Comparison of ENCODE assay signal across 9 cellular contexts in the genomic region with DNA sequence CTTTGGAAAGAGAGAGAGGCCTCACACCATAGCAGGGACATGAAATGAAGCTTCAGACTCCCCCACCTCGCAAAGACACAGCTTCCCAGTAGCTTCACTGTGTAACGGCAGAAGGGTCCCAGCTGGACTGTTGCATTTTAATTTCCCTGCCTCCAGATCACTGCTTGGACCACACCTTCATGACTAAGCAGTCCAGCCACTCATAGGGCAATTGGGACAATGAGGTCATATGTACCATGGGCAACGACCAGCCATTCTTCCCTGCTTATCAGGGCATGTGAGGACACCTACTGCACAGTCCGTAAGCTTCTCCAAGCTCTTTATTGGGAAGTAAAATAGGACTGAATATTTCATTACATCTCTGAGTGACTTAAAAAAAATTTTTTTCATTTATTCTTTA.
DNase-seq lines count a peak whose midpoint lies in the region; ATAC-seq and TF ChIP-seq lines count a peak whose summit lies in the region.
"Had no signal": no experiment of that assay in that cellular context is flagged by ENCODE, and none has a peak within 500 bp of the region (broad histone marks: within the 10 kb centered on the region; RNA-seq: fewer than 3 reads in every experiment).

No MANE protein-coding gene starts in this region.

- TF ChIP-seq POLR2A in thyroid gland (IDR thresholded peaks at IDR 0.05), result no peak

- H3K4me3 ChIP-seq in mammary epithelial cell (replicated peaks in 1 of 3; ENCODE audit: insufficient read depth in 1 of 3, low read depth in 2 of 3, low read length in 3 of 3) (no peak overlapping the region), thyroid gland (replicated peaks in 1 of 3) (no peak overlapping the region)

- intact Hi-C loops in mammary epithelial cell (cut with micrococcal nuclease) (loop anchor here (5.0 to 10.0 kb wide), 2 partner anchors 72 to 226 kb away; no protein-coding TSS in a partner anchor), thyroid gland (cut with DNase I) (loop anchor here (10.0 kb wide), 1 partner anchor 376 kb away; no protein-coding TSS in a partner anchor)

- H3K9me3 ChIP-seq in mammary epithelial cell (replicated peaks; ENCODE audit: insufficient read depth, low read length) (no peaks in the 10 kb centered on the region), thyroid gland (no peaks in the 10 kb centered on the region)

- CTCF ChIA-PET in mammary epithelial cell (lab: Charles Lee; ENCODE audit: low non-redundant PET), result interaction anchor here (0.9 kb wide), 1 partner anchor 100 kb away, joined by 3 read pairs; no protein-coding TSS in a partner anchor

- dilution Hi-C loops in mammary epithelial cell (cut with HindIII; ENCODE audit: low sequenced_read_pairs), result loop anchor here (5.0 kb wide), 1 partner anchor 67 kb away; no protein-coding TSS in a partner anchor

- BruUV-seq in mammary epithelial cell (replicated peaks; lab: Mats Ljungman, UMichigan), result no TSS peak

- ATAC-seq in GM18517 (IDR thresholded peaks at IDR 0.05; ENCODE audit: unreplicated experiment), result no peak
- ATAC-seq: activated CD8-positive, alpha-beta T cell treated with anti-CD3 and anti-CD28 coated beads for 36 hours had no signal

- H3K4me2 ChIP-seq in mammary epithelial cell (ENCODE audit: insufficient read depth, low read depth, low read length), result no peak overlapping the region

- peak overlapping the region; percentile 55 for H2AFZ ChIP-seq in mammary epithelial cell (ENCODE audit: low read depth, low read length)

- H3K27me3 ChIP-seq in mammary epithelial cell (ENCODE audit: insufficient read depth, low read length) (no peaks in the 10 kb centered on the region), thyroid gland (no peaks in the 10 kb centered on the region)

- H3K4me1 ChIP-seq in mammary epithelial cell (ENCODE audit: insufficient read depth, low read length) (peaks cover 27% of the 10 kb centered on the region), thyroid gland (no peaks in the 10 kb centered on the region)

- DNase-seq in HuH-7.5 (ENCODE audit: low spot score) (peak; percentile 18), mammary epithelial cell (peak; percentile 60), kidney glomerular epithelial cell (lab: John Stamatoyannopoulos, UW) (peak; percentile 28), thyroid gland (peak; percentile 4 to 19), iPS-NIHi7 (ENCODE audit: extremely low spot score) (no peak), activated gamma-delta T cell (lab: John Stamatoyannopoulos, UW) (no peak)
- DNase-seq: activated CD8-positive, alpha-beta T cell treated with anti-CD3 and anti-CD28 coated beads for 36 hours; NCI-H69 had no signal

- H3K36me3 ChIP-seq in mammary epithelial cell (ENCODE audit: insufficient read depth, low read length) (no peaks in the 10 kb centered on the region), thyroid gland (no peaks in the 10 kb centered on the region)

- H3K27ac ChIP-seq in mammary epithelial cell (ENCODE audit: insufficient read depth, low read depth, low read length), result no peak overlapping the region
- no peak overlapping the region for H3K27ac ChIP-seq in thyroid gland

- WGBS in mammary epithelial cell (ENCODE audit: low coverage, missing lambda C conversion rate), result 80% methylated on average over 4 of the region's 4 CpGs
- 48 to 75% methylated on average over 4 of the region's 4 CpGs for WGBS in thyroid gland, 2 donors

- H4K20me1 ChIP-seq in mammary epithelial cell (ENCODE audit: insufficient read depth, low read length), result no peaks in the 10 kb centered on the region

- no peak overlapping the region for H3K9ac ChIP-seq in mammary epithelial cell (ENCODE audit: insufficient read depth, low read length)

- H3K79me2 ChIP-seq in mammary epithelial cell (ENCODE audit: insufficient read depth, low read length), result no peaks in the 10 kb centered on the region

- no peak for TF ChIP-seq CTCF in mammary epithelial cell (conservative IDR thresholded peaks at IDR 0.05 in 1 of 2, IDR thresholded peaks at IDR 0.05 in 1 of 2; ENCODE audit: extremely low read depth in 1 of 2, insufficient read depth in 1 of 2, low read depth in 1 of 2, low read length in 2 of 2)
- TF ChIP-seq CTCF in thyroid gland (IDR thresholded peaks at IDR 0.05), result no peak

- in situ Hi-C loops in mammary epithelial cell (cut with MboI; ENCODE audit: low sequenced_read_pairs in 2 of 2), result no loop called here

Comparison
In these comparisons a context has a peak if more than half of its experiments do, and no peak if none do; other contexts are left out.
1. DNase-seq: peak in HuH-7.5 (single experiment), mammary epithelial cell (single experiment), kidney glomerular epithelial cell (single experiment) and thyroid gland (2 of 2); none in iPS-NIHi7 (single experiment) and activated gamma-delta T cell (single experiment).